12 cellular contexts compared by ENCODE assay signal in genomic region chr3:193701896-193702644, GRCh38.
DNase-seq lines count a peak whose midpoint lies in the region; ATAC-seq and TF ChIP-seq lines count a peak whose summit lies in the region.
"Had no signal": no experiment of that assay in that cellular context is flagged by ENCODE, and none has a peak within 500 bp of the region (broad histone marks: within the 10 kb centered on the region; RNA-seq: fewer than 3 reads in every experiment).

No MANE protein-coding gene starts in this region.

- peak; percentile 59 for DNase-seq in RPMI7951 (ENCODE audit: low read depth)
- peak; percentile 42 for DNase-seq in retina
- no peak for DNase-seq in COLO668 (lab: John Stamatoyannopoulos, UW; ENCODE audit: unreplicated experiment)
- DNase-seq in Peyer's patch, result no peak
- DNase-seq in HEK293T (ENCODE audit: extremely low spot score), result no peak
- DNase-seq: activated CD4-positive, alpha-beta memory T cell treated with anti-CD3 and anti-CD28 coated beads for 36 hours; cortex of kidney; immature natural killer cell had no signal

- TF ChIP-seq POLR2A in Peyer's patch (IDR thresholded peaks at IDR 0.05), result no peak

- ATAC-seq in GM18909 (IDR thresholded peaks at IDR 0.05; ENCODE audit: poor library complexity, unreplicated experiment) (peak; percentile 65), HG03039 (IDR thresholded peaks at IDR 0.05; ENCODE audit: unreplicated experiment) (peak; percentile 42), HG03280 (IDR thresholded peaks at IDR 0.05; ENCODE audit: unreplicated experiment) (no peak)

- no peak for TF ChIP-seq CTCF in Peyer's patch (IDR thresholded peaks at IDR 0.05)

- H3K27me3 ChIP-seq in Peyer's patch, result no peaks in the 10 kb centered on the region

- H3K27ac ChIP-seq in Peyer's patch, result no peak overlapping the region
- H3K27ac ChIP-seq: skin epidermis had no signal

- H3K9me3 ChIP-seq in Peyer's patch, result no peaks in the 10 kb centered on the region

- CTCF ChIA-PET in HEK293T (lab: Yijun Ruan, JAX), result no interaction called here

- no peaks in the 10 kb centered on the region for H3K36me3 ChIP-seq in Peyer's patch

- POLR2A ChIA-PET in HEK293T (lab: Yijun Ruan, JAX), result no interaction called here

- no peak overlapping the region for H3K4me3 ChIP-seq in Peyer's patch
- H3K4me3 ChIP-seq: skin epidermis had no signal

- no peaks in the 10 kb centered on the region for H3K4me1 ChIP-seq in Peyer's patch

TF ChIP-seq in HEK293T, 16 proteins besides CTCF, POLR2A, EP300 and RAD21:
- TF ChIP-seq NFRKB (IDR thresholded peaks at IDR 0.05) (no peak), PKNOX1 (IDR thresholded peaks at IDR 0.05) (no peak), SP1 (IDR thresholded peaks at IDR 0.05) (no peak), SUZ12 (IDR thresholded peaks at IDR 0.05) (no peak), TARDBP (IDR thresholded peaks at IDR 0.05) (no peak), FOXK2 (IDR thresholded peaks at IDR 0.05) (no peak), CTBP1 (IDR thresholded peaks at IDR 0.05; ENCODE audit: borderline replicate concordance) (no peak), ELF4 (IDR thresholded peaks at IDR 0.05) (no peak), L3MBTL2 (conservative IDR thresholded peaks at IDR 0.05) (no peak), LEF1 (IDR thresholded peaks at IDR 0.05; ENCODE audit: borderline replicate concordance) (no peak), ARNT (IDR thresholded peaks at IDR 0.05) (no peak), ZNF384 (IDR thresholded peaks at IDR 0.05) (no peak), FOXA1 (IDR thresholded peaks at IDR 0.05) (no peak), FOXM1 (IDR thresholded peaks at IDR 0.05; ENCODE audit: borderline replicate concordance) (no peak), HDGF (IDR thresholded peaks at IDR 0.05; ENCODE audit: borderline replicate concordance) (no peak), BHLHE40 (IDR thresholded peaks at IDR 0.05; ENCODE audit: borderline replicate concordance) (no peak)

Comparison
In these comparisons a context has a peak if more than half of its experiments do, and no peak if none do; other contexts are left out.
1. DNase-seq: peak in RPMI7951 (single experiment) and retina (single experiment); none in COLO668 (single experiment), Peyer's patch (0 of 3) and HEK293T (single experiment).